Comparison of ENCODE assay signal across 8 cellular contexts in the genomic region with DNA sequence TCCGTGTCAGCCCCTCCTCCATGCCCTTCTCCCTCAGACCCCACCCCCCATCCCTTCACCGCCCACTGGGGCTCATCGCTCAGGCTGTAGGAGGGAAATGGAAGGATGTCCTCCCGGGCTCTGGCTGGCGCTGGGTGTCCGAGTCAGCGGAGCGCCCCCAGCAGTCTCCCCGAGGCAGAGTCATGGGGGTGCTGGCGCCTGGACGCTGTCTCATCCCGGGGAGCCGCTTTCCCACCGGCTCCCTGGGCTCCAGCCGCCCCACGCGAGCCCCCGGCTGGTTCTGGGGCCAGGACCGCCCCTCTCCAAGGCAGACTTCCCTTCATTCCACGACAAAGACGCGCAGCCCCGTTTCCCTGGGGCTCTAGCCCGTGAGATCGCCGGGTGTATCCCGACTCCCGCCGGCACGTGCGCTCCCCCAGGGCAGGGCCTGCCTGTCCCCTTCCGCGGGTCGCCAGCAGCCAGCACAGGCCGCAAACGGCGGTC. TPM values are rescaled to one million over a fixed set of nuclear protein-coding genes. Genes with fewer than 3 reads are reported as not detected.
A peak's percentile ranks its signal among the peaks of the same experiment; 100 is the strongest.
DNase-seq lines count a peak whose midpoint lies in the region; ATAC-seq, FAIRE-seq and TF ChIP-seq lines count a peak whose summit lies in the region.

No MANE protein-coding gene starts in this region.

- H3K9me3 Mint-ChIP-seq in astrocyte (ENCODE audit: unreplicated experiment) = no peaks in the 10 kb centered on the region

- peaks cover 31% of the 10 kb centered on the region for H3K4me1 ChIP-seq in astrocyte (ENCODE audit: insufficient read depth, low read length)

- no peaks in the 10 kb centered on the region for H3K36me3 ChIP-seq in astrocyte (ENCODE audit: insufficient read depth, low read length)

- FAIRE-seq in astrocyte (lab: Jason Lieb, UNC) = no peak

- H4K20me1 ChIP-seq in astrocyte (ENCODE audit: insufficient read depth, low read length) = peaks cover 50% of the 10 kb centered on the region

- H3K79me2 ChIP-seq in astrocyte (ENCODE audit: insufficient read depth, low read length) = peaks cover 7% of the 10 kb centered on the region

- H3K4me1 Mint-ChIP-seq in astrocyte (ENCODE audit: low read depth, unreplicated experiment) = no peaks in the 10 kb centered on the region

- H3K9me3 ChIP-seq in astrocyte (ENCODE audit: insufficient read depth, low read depth, low read length) = no peaks in the 10 kb centered on the region

- peak overlapping the region; percentile 91 for H2AFZ ChIP-seq in astrocyte (ENCODE audit: low read depth, low read length)

- H3K4me2 ChIP-seq in astrocyte (ENCODE audit: low read length) = peak overlapping the region; percentile 99

- H3K36me3 Mint-ChIP-seq in astrocyte (ENCODE audit: low read depth, unreplicated experiment) = no peaks in the 10 kb centered on the region

- peak overlapping the region; percentile 73 for H3K4me3 ChIP-seq in HFF-Myc (replicated peaks; ENCODE audit: low read depth, low read length)
- peak overlapping the region; percentile 73 for H3K4me3 ChIP-seq in astrocyte (ENCODE audit: insufficient read depth, low read depth, low read length)
- peak overlapping the region; percentile 67 for H3K4me3 ChIP-seq in retinal pigment epithelial cell (ENCODE audit: low read length)

- H3K27me3 ChIP-seq in astrocyte (ENCODE audit: insufficient read depth, low read length) = no peaks in the 10 kb centered on the region

- peak; percentile 23 for TF ChIP-seq CTCF in HFF-Myc (IDR thresholded peaks at IDR 0.05; ENCODE audit: low read depth, low read length, missing control alignments)
- TF ChIP-seq CTCF in astrocyte (IDR thresholded peaks at IDR 0.05; ENCODE audit: insufficient read depth, low read depth, low read length) = no peak
- peak; percentile 39 for TF ChIP-seq CTCF in retinal pigment epithelial cell (conservative IDR thresholded peaks at IDR 0.05; ENCODE audit: low read depth, low read length)

- H3K27me3 Mint-ChIP-seq in astrocyte (ENCODE audit: low read depth, unreplicated experiment) = no peaks in the 10 kb centered on the region

- peak overlapping the region; percentile 86 for H3K4me3 Mint-ChIP-seq in astrocyte (ENCODE audit: unreplicated experiment)

- DNase-seq in activated CD4-positive, CD25-positive, alpha-beta regulatory T cell treated with anti-CD3 and anti-CD28 coated beads, Interleukin-2, amount 50 U/mL, for 72 hours = no peak
- no peak for DNase-seq in HFF-Myc (ENCODE audit: extremely low read depth, low read depth)
- DNase-seq in NCI-H460 (ENCODE audit: extremely low read depth, low read depth) = peak; percentile 49
- DNase-seq in astrocyte (ENCODE audit: low read depth) = peak; percentile 58
- DNase-seq in hippocampal formation (lab: John Stamatoyannopoulos, UW) = peak; percentile 41 to 52
- no peak for DNase-seq in retinal pigment epithelial cell (ENCODE audit: low read depth)
- no peak for DNase-seq in iPS-NIHi11 (ENCODE audit: low spot score)

- peak overlapping the region; percentile 83 for H3K9ac ChIP-seq in astrocyte (ENCODE audit: low read length)

- peak overlapping the region; percentile 26 for H3K27ac Mint-ChIP-seq in astrocyte (ENCODE audit: unreplicated experiment)

- H3K27ac ChIP-seq in astrocyte (ENCODE audit: low read depth, low read length) = peak overlapping the region; percentile 65

- peak; percentile 19 to 25 for ATAC-seq in activated CD4-positive, CD25-positive, alpha-beta regulatory T cell treated with anti-CD3 and anti-CD28 coated beads, Interleukin-2, amount 50 U/mL, for 24 hours

RNA-seq across cellular contexts. Expression of a gene that starts 0.4 kb away (rescaled TPM):
- total RNA-seq in NCI-H460 (2014; rRNA removed; shearing (Covaris generic)) = 19.9 and 22.9 TPM in 2 replicates
- polyA plus RNA-seq in NCI-H460 (2014; cell fraction: nucleus; rRNA removed) = 120 and 124 TPM in 2 replicates
- 22.6 and 26.6 TPM in 2 replicates for total RNA-seq in astrocyte

RNA-seq across cellular contexts. Expression of a gene that starts 5.6 kb away (rescaled TPM):
- total RNA-seq in NCI-H460 (2014; rRNA removed; shearing (Covaris generic)) = 30.3 and 61.8 TPM in 2 replicates
- 187 and 277 TPM in 2 replicates for polyA plus RNA-seq in NCI-H460 (2014; cell fraction: nucleus; rRNA removed)
- total RNA-seq in astrocyte = 30.1 and 31.5 TPM in 2 replicates

RNA-seq across cellular contexts. Expression of a gene that starts 5.7 kb away (rescaled TPM):
- 4.1 and 4.5 TPM in 2 replicates for total RNA-seq in NCI-H460 (2014; rRNA removed; shearing (Covaris generic))
- 223 and 231 TPM in 2 replicates for polyA plus RNA-seq in NCI-H460 (2014; cell fraction: nucleus; rRNA removed)
- 2.1 and 4.7 TPM in 2 replicates for total RNA-seq in astrocyte

RNA-seq across cellular contexts. Expression of a gene that starts 6.4 kb away (rescaled TPM):
- total RNA-seq in NCI-H460 (2014; rRNA removed; shearing (Covaris generic)) = 9.3 and 11.7 TPM in 2 replicates
- polyA plus RNA-seq in NCI-H460 (2014; cell fraction: nucleus; rRNA removed) = 118 and 143 TPM in 2 replicates
- 15.5 and 17.6 TPM in 2 replicates for total RNA-seq in astrocyte

RNA-seq across cellular contexts. Expression of a gene that starts 14.9 kb away (rescaled TPM):
- total RNA-seq in NCI-H460 (2014; rRNA removed; shearing (Covaris generic)) = 1.7 and 2.0 TPM in 2 replicates
- polyA plus RNA-seq in NCI-H460 (2014; cell fraction: nucleus; rRNA removed) = 0.81 and 2.8 TPM in 2 replicates
- 3.7 and 5.2 TPM in 2 replicates for total RNA-seq in astrocyte

Comparison
In these comparisons a context has a peak if more than half of its experiments do, and no peak if none do; other contexts are left out.
1. DNase-seq: peak in NCI-H460 (single experiment), astrocyte (single experiment) and hippocampal formation (2 of 2); none in activated CD4-positive, CD25-positive, alpha-beta regulatory T cell treated with anti-CD3 and anti-CD28 coated beads, Interleukin-2, amount 50 U/mL, for 72 hours (single experiment), HFF-Myc (single experiment), retinal pigment epithelial cell (single experiment) and iPS-NIHi11 (single experiment).
2. Peak in every context shown above with its lines, with median percentiles within 50 percentile points of each other: H3K4me3 ChIP-seq.